Comparison of ENCODE assay signal across 21 cellular contexts in the genomic region with DNA sequence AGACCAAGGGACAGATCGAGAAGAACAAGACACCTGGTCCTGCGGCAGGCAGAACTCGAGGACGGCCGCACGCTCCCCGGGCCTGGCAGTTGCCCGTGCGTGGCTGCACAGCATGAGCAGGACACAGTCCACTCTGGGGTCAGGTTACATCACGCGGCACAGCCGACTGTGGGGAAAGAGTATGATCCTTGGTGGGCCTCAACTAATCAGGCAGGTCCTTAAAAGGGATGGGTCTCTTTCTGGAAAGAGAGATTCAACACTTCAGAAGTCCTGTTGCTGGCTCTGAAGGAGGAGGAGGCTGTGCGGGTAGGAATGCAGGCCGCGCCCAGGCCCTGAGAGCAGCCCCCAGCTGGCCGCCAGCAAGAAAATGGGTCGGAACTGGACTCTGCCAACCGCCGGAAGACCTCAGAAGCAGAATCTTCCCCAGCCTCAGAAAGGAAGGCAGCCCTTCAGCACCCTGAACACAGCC. TPM values are rescaled to one million over a fixed set of nuclear protein-coding genes. Genes with fewer than 3 reads are reported as not detected.
DNase-seq lines count a peak whose midpoint lies in the region; ATAC-seq and TF ChIP-seq lines count a peak whose summit lies in the region.
"Had no signal": no experiment of that assay in that cellular context is flagged by ENCODE, and none has a peak within 500 bp of the region (broad histone marks: within the 10 kb centered on the region; RNA-seq: fewer than 3 reads in every experiment).

No MANE protein-coding gene starts in this region.

- no CpG with 5 or more reads among the region's 19 CpGs for WGBS in neuronal stem cell (ENCODE audit: extremely low coverage in 2 of 2, insufficient read length in 2 of 2, insufficient replicate concordance in 1 of 2), 2 donors

- no peak for ATAC-seq in HG02759 (IDR thresholded peaks at IDR 0.05; ENCODE audit: unreplicated experiment)
- ATAC-seq in mucosa of descending colon: no peak
- ATAC-seq: gastroesophageal sphincter had no signal

- H3K79me1 ChIP-seq in neuronal stem cell (ENCODE audit: low read depth, low read length): peaks cover 6% of the 10 kb centered on the region

- H3K4me1 ChIP-seq in neuronal stem cell (ENCODE audit: control insufficient read depth in 2 of 2, insufficient read depth in 1 of 2, low read depth in 1 of 2, low read length in 2 of 2) (peaks cover 5 to 8% of the 10 kb centered on the region in 2 donors), mucosa of descending colon (ENCODE audit: low read depth) (no peaks in the 10 kb centered on the region)
- H3K4me1 ChIP-seq: gastroesophageal sphincter had no signal

- H3K36me3 ChIP-seq in neuronal stem cell (replicated peaks in 1 of 2; ENCODE audit: control insufficient read depth in 2 of 2, insufficient read depth in 2 of 2, low read length in 2 of 2) (peaks cover 37 to 84% of the 10 kb centered on the region in 2 donors), mucosa of descending colon (ENCODE audit: low read depth) (peaks cover 13% of the 10 kb centered on the region)

- peak overlapping the region; percentile 38 for H2BK120ac ChIP-seq in neuronal stem cell (ENCODE audit: low read depth, low read length)

- TF ChIP-seq CTCF in AG04450 (IDR thresholded peaks at IDR 0.05; ENCODE audit: low read depth, low read length) (no peak), RWPE1 (conservative IDR thresholded peaks at IDR 0.05; ENCODE audit: low read depth) (no peak), fibroblast of villous mesenchyme (IDR thresholded peaks at IDR 0.05; ENCODE audit: insufficient read depth, low read depth, low read length) (no peak), mucosa of descending colon (IDR thresholded peaks at IDR 0.05) (no peak)

- CTCF ChIA-PET in AG04450 (lab: Charles Lee): interaction anchor here (1.3 kb wide), 1 partner anchor 18 kb away, joined by 6 read pairs; no protein-coding TSS in a partner anchor
- CTCF ChIA-PET in RWPE1 (lab: Yijun Ruan, JAX): no interaction called here

- peak overlapping the region; percentile 41 for H2BK12ac ChIP-seq in neuronal stem cell (ENCODE audit: low read length)

- H3K27me3 ChIP-seq in AG04450 (ENCODE audit: control insufficient read depth, insufficient read depth, low read length) (no peaks in the 10 kb centered on the region), neuronal stem cell (ENCODE audit: control insufficient read depth in 3 of 3, insufficient read depth in 3 of 3, low read depth in 1 of 3, low read length in 3 of 3) (no peaks in the 10 kb centered on the region)
- H3K27me3 ChIP-seq: gastroesophageal sphincter, neutrophil, SJCRH30 had no signal

- no peak overlapping the region for H3K4ac ChIP-seq in neuronal stem cell (ENCODE audit: low read length)

- H2BK5ac ChIP-seq in neuronal stem cell (ENCODE audit: low read length): no peak overlapping the region

- H3K4me2 ChIP-seq in neuronal stem cell (ENCODE audit: insufficient read depth, low read length, poor library complexity, severe bottlenecking): no peak overlapping the region

- DNase-seq in AG04450 (ENCODE audit: low read depth, low spot score) (no peak), RWPE1 (ENCODE audit: low spot score) (no peak), fibroblast of villous mesenchyme (ENCODE audit: low read depth) (peak; percentile 32), neuronal stem cell (ENCODE audit: low spot score) (no peak), SW 1271 (lab: John Stamatoyannopoulos, UW) (no peak), mucosa of descending colon (no peak)
- no peak for DNase-seq in activated naive CD4-positive, alpha-beta T cell treated with Interleukin-2 at 50 U/mL for 16 hours
- DNase-seq: activated B cell treated with CpG ODN at 0.5 μM for 24 hours; activated CD4-positive, alpha-beta memory T cell treated with anti-CD3 and anti-CD28 coated beads, Interleukin-2, amount 10 ng/mL, durations not matched to agents 7 days and 5 days; amniotic stem cell; C1 segment of cervical spinal cord; central memory CD4-positive, alpha-beta T cell; GDM1; KG1; midbrain; MV-4-11; NCI-H1694 had no signal

- H3K27ac ChIP-seq in AG04450 (ENCODE audit: low read depth, low read length) (peak overlapping the region; percentile 39), RWPE1 (peak overlapping the region; percentile 98), neuronal stem cell (replicated peaks; ENCODE audit: low read length) (no peak overlapping the region)
- H3K27ac ChIP-seq: gastroesophageal sphincter, neutrophil, SJCRH30 had no signal

- intact Hi-C loops in mucosa of descending colon (cut with DNase I, micrococcal nuclease): no loop called here

- POLR2A ChIA-PET in AG04450 (lab: Yijun Ruan, JAX) (no interaction called here), RWPE1 (lab: Yijun Ruan, JAX; ENCODE audit: low non-redundant PET) (no interaction called here)

- no peak overlapping the region for H3K14ac ChIP-seq in neuronal stem cell (ENCODE audit: low read length)

- no peak overlapping the region for H2AK5ac ChIP-seq in neuronal stem cell (ENCODE audit: low read depth, low read length)

- no peak overlapping the region for H4K91ac ChIP-seq in neuronal stem cell (ENCODE audit: low read depth, low read length, poor library complexity)

- no peak overlapping the region for H4K8ac ChIP-seq in neuronal stem cell (ENCODE audit: low read depth, low read length)

- H3K23ac ChIP-seq in neuronal stem cell (ENCODE audit: low read depth, low read length, poor library complexity): no peak overlapping the region

- no peak overlapping the region for H3K4me3 ChIP-seq in AG04450 (ENCODE audit: low read depth, low read length)
- no peak overlapping the region for H3K4me3 ChIP-seq in fibroblast of villous mesenchyme (ENCODE audit: low read depth, low read length)
- no peak overlapping the region for H3K4me3 ChIP-seq in neuronal stem cell (ENCODE audit: low read length in 2 of 2)
- H3K4me3 ChIP-seq in mucosa of descending colon: no peak overlapping the region
- H3K4me3 ChIP-seq: gastroesophageal sphincter, SJCRH30 had no signal

- peaks cover 6% of the 10 kb centered on the region; the same call in 1 of the 2 replicates for H3K9me3 ChIP-seq in AG04450 (ENCODE audit: control insufficient read depth, insufficient read depth, low read length)
- no peaks in the 10 kb centered on the region for H3K9me3 ChIP-seq in neuronal stem cell (replicated peaks in 1 of 2; ENCODE audit: control insufficient read depth in 2 of 2, insufficient read depth in 1 of 2, low read depth in 1 of 2, low read length in 2 of 2)
- no peaks in the 10 kb centered on the region for H3K9me3 ChIP-seq in mucosa of descending colon
- H3K9me3 ChIP-seq: gastroesophageal sphincter, neutrophil, SJCRH30 had no signal

- peak overlapping the region; percentile 80 for H3K18ac ChIP-seq in neuronal stem cell (ENCODE audit: low read length)

- no peak overlapping the region for H2AFZ ChIP-seq in neuronal stem cell (ENCODE audit: low read length)

- no peak overlapping the region for H3K9ac ChIP-seq in neuronal stem cell (ENCODE audit: low read depth, low read length, poor library complexity)

- H2BK15ac ChIP-seq in neuronal stem cell (ENCODE audit: low read length): no peak overlapping the region

RNA-seq across cellular contexts. Expression of gene UBAC1, which starts 11.5 kb away (rescaled TPM):
- polyA plus RNA-seq in AG04450 (2011; rRNA removed): 33.6 and 35.8 TPM in 2 replicates
- 16.6 and 20.7 TPM in 2 replicates for polyA minus RNA-seq in AG04450 (2011; rRNA and poly(A)+ RNA removed)
- total RNA-seq in fibroblast of villous mesenchyme (26.7 and 27.6 TPM in 2 replicates), mucosa of descending colon (10 to 100 TPM; 55.5 to 70.4 (median 64.0) TPM)
- 44.5 TPM for polyA plus RNA-seq in neuronal stem cell (2013, experiment 1 of 2)
- 42.3 TPM for polyA plus RNA-seq in neuronal stem cell (2013, experiment 2 of 2)

RNA-seq across cellular contexts. Expression of gene CAMSAP1, which starts 42.4 kb away (rescaled TPM):
- polyA plus RNA-seq in AG04450 (2011; rRNA removed): 7.8 and 9.5 TPM in 2 replicates
- polyA minus RNA-seq in AG04450 (2011; rRNA and poly(A)+ RNA removed): 93.8 and 98.0 TPM in 2 replicates
- total RNA-seq in fibroblast of villous mesenchyme (23.7 and 26.1 TPM in 2 replicates), mucosa of descending colon (10 to 100 TPM; 11.5 to 37.8 (median 14.3) TPM)
- polyA plus RNA-seq in neuronal stem cell (2013, experiment 1 of 2): 30.3 TPM
- polyA plus RNA-seq in neuronal stem cell (2013, experiment 2 of 2): 27.6 TPM
